ENCODE assay signal across 16 cellular contexts in the genomic region with DNA sequence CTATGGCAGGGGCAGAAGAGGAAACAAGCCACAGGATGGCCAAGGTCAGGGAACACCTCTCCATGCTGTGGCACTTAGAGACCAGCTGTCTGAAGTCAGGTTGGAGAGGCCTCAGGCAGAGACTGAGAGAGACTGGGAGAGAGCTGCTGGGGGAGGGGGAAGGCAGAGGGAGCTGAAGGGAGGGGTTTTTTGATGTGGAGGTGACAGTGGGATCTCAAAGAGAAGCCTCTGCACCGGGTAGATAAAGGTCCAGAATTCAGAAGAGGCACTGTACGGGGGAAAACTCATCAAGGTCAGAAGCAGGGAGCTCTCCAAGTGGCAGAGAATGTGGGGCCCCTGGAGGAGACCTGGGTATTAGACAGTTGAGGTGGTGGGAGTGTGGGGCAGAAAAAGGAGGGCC. TPM values are rescaled to one million over a fixed set of nuclear protein-coding genes. Genes with fewer than 3 reads are reported as not detected.
DNase-seq lines count a peak whose midpoint lies in the region; ATAC-seq and TF ChIP-seq lines count a peak whose summit lies in the region.
"Had no signal": no experiment of that assay in that cellular context is flagged by ENCODE, and none has a peak within 500 bp of the region (broad histone marks: within the 10 kb centered on the region; RNA-seq: fewer than 3 reads in every experiment).

No MANE protein-coding gene starts in this region.

- H3K36me3 ChIP-seq in CD4-positive, CD25-positive, alpha-beta regulatory T cell (ENCODE audit: control insufficient read depth, insufficient read depth, low read length) = no peaks in the 10 kb centered on the region
- no peaks in the 10 kb centered on the region for H3K36me3 ChIP-seq in IMR-90 (ENCODE audit: control insufficient read depth, insufficient read depth, low read length)
- no peaks in the 10 kb centered on the region for H3K36me3 ChIP-seq in parathyroid adenoma (ENCODE audit: control insufficient read depth, insufficient read depth, low read length)
- H3K36me3 ChIP-seq: BE2C, HAP-1 had no signal

- H3K4me3 Mint-ChIP-seq in CD4-positive, CD25-positive, alpha-beta regulatory T cell = no peak overlapping the region
- H3K4me3 Mint-ChIP-seq in chondrocyte (ENCODE audit: unreplicated experiment) = no peak overlapping the region
- H3K4me3 Mint-ChIP-seq: CD4-positive, alpha-beta memory T cell had no signal

- TF ChIP-seq CTCF in IMR-90 (conservative IDR thresholded peaks at IDR 0.05; ENCODE audit: low read depth, low read length) (no peak), chondrocyte (IDR thresholded peaks at IDR 0.05) (no peak), parathyroid adenoma (IDR thresholded peaks at IDR 0.05) (no peak), foreskin fibroblast (IDR thresholded peaks at IDR 0.05; ENCODE audit: low read depth, low read length) (no peak)

- no peaks in the 10 kb centered on the region for H3K79me2 ChIP-seq in parathyroid adenoma

- H3K9ac ChIP-seq in IMR-90 (ENCODE audit: low read depth, low read length) = no peak overlapping the region
- no peak overlapping the region for H3K9ac ChIP-seq in parathyroid adenoma
- H3K9ac ChIP-seq: GM23248 had no signal

- POLR2A ChIA-PET in IMR-90 (lab: Charles Lee; ENCODE audit: unreplicated experiment) = no interaction called here

- H2BK20ac ChIP-seq in IMR-90 (ENCODE audit: low read depth, low read length) = no peak overlapping the region

- no peak overlapping the region for H4K8ac ChIP-seq in IMR-90 (ENCODE audit: low read depth in 2 of 2, low read length in 2 of 2)

- no peaks in the 10 kb centered on the region for H3K36me3 Mint-ChIP-seq in CD4-positive, CD25-positive, alpha-beta regulatory T cell
- no peaks in the 10 kb centered on the region for H3K36me3 Mint-ChIP-seq in chondrocyte (ENCODE audit: low read depth)
- H3K36me3 Mint-ChIP-seq: CD4-positive, alpha-beta memory T cell had no signal

- TF ChIP-seq RAD21 in IMR-90 (IDR thresholded peaks at IDR 0.05; ENCODE audit: low read length) = no peak

- no peak overlapping the region for H3K18ac ChIP-seq in IMR-90 (ENCODE audit: low read depth, low read length)

- intact Hi-C loops in IMR-90 (cut with micrococcal nuclease) = no loop called here

- no peak for ATAC-seq in CD4-positive, CD25-positive, alpha-beta regulatory T cell (ENCODE audit: low read depth in 2 of 2)
- ATAC-seq in IMR-90 (ENCODE audit: low read depth) = no peak
- no peak for ATAC-seq in HG03196 (IDR thresholded peaks at IDR 0.05; ENCODE audit: unreplicated experiment)

- no peaks in the 10 kb centered on the region for H3K9me3 ChIP-seq in CD4-positive, CD25-positive, alpha-beta regulatory T cell (ENCODE audit: control insufficient read depth in 2 of 2, low read length in 2 of 2)
- H3K9me3 ChIP-seq in IMR-90 (ENCODE audit: control insufficient read depth, insufficient read depth, low read length) (peaks cover 2% of the 10 kb centered on the region), parathyroid adenoma (ENCODE audit: control insufficient read depth, low read length) (no peaks in the 10 kb centered on the region)
- H3K9me3 ChIP-seq: BE2C, HAP-1 had no signal

- no peak overlapping the region for H2BK120ac ChIP-seq in IMR-90 (ENCODE audit: low read depth, low read length)

- TF ChIP-seq POLR2A in IMR-90 (IDR thresholded peaks at IDR 0.05; ENCODE audit: low read depth, low read length) = no peak

- H3K23ac ChIP-seq in IMR-90 (ENCODE audit: low read depth, low read length) = no peak overlapping the region

- no peaks in the 10 kb centered on the region for H3K4me1 Mint-ChIP-seq in CD4-positive, CD25-positive, alpha-beta regulatory T cell
- H3K4me1 Mint-ChIP-seq in chondrocyte (ENCODE audit: low read depth) = peaks cover under 1% of the 10 kb centered on the region
- H3K4me1 Mint-ChIP-seq: CD4-positive, alpha-beta memory T cell had no signal

- in situ Hi-C loops in IMR-90 (cut with MboI; ENCODE audit: low sequenced_read_pairs) = no loop called here

- no peaks in the 10 kb centered on the region for H4K20me1 ChIP-seq in IMR-90 (ENCODE audit: insufficient read depth, low read length)

- no peaks in the 10 kb centered on the region for H3K27me3 ChIP-seq in CD4-positive, CD25-positive, alpha-beta regulatory T cell (ENCODE audit: control insufficient read depth, insufficient read depth, low read length)
- H3K27me3 ChIP-seq in IMR-90 (ENCODE audit: control insufficient read depth, insufficient read depth, low read length) (peaks cover 2% of the 10 kb centered on the region; the same call in 1 of the 2 replicates), parathyroid adenoma (ENCODE audit: control insufficient read depth, insufficient read depth, low read length) (no peaks in the 10 kb centered on the region)
- H3K27me3 ChIP-seq: BE2C had no signal

- 20% methylated on average over 1 of the region's 2 CpGs; no CpG with 5 or more reads in 1 of the 2 experiments for WGBS in IMR-90 (ENCODE audit: extremely low coverage in 2 of 2, insufficient read length in 1 of 2), 2 experiments

- dilution Hi-C loops in IMR-90 (cut with HindIII; ENCODE audit: low sequenced_read_pairs, unreplicated experiment) = no loop called here

- H2AK9ac ChIP-seq in IMR-90 (replicated peaks; ENCODE audit: low read depth, low read length, poor library complexity) = no peak overlapping the region

- H3K14ac ChIP-seq in IMR-90 (replicated peaks; ENCODE audit: low read depth, low read length) = no peak overlapping the region

- CTCF ChIA-PET in IMR-90 (lab: Yijun Ruan, JAX) = no interaction called here

- H3K27me3 Mint-ChIP-seq in CD4-positive, CD25-positive, alpha-beta regulatory T cell = peaks cover 5% of the 10 kb centered on the region
- no peaks in the 10 kb centered on the region for H3K27me3 Mint-ChIP-seq in chondrocyte (ENCODE audit: low read depth)

- no peaks in the 10 kb centered on the region for H3K79me1 ChIP-seq in IMR-90 (ENCODE audit: low read depth in 1 of 2, low read length in 2 of 2)

- no TSS peak for BruUV-seq in IMR-90 (replicated peaks; lab: Mats Ljungman, UMichigan)

- peak overlapping the region; percentile 19 for H2AFZ ChIP-seq in IMR-90 (replicated peaks; ENCODE audit: low read length, poor library complexity)
- peak overlapping the region; percentile 50 for H2AFZ ChIP-seq in parathyroid adenoma
- H2AFZ ChIP-seq: GM23248 had no signal

- no peak overlapping the region for H3K4me3 ChIP-seq in CD4-positive, CD25-positive, alpha-beta regulatory T cell (ENCODE audit: low read depth, low read length)
- H3K4me3 ChIP-seq in IMR-90 (ENCODE audit: insufficient read depth, low read depth, low read length) (no peak overlapping the region), parathyroid adenoma (ENCODE audit: low read depth, low read length) (no peak overlapping the region), foreskin fibroblast (ENCODE audit: low read depth in 1 of 2, low read length in 2 of 2) (no peak overlapping the region)
- H3K4me3 ChIP-seq: GM23248, HAP-1 had no signal

- H2BK15ac ChIP-seq in IMR-90 (ENCODE audit: low read depth, low read length) = no peak overlapping the region

- peak overlapping the region in 2 of 3 donors; percentile 18 to 43 for H3K27ac Mint-ChIP-seq in CD4-positive, CD25-positive, alpha-beta regulatory T cell
- H3K27ac Mint-ChIP-seq in chondrocyte (ENCODE audit: unreplicated experiment) = no peak overlapping the region

- no peak overlapping the region for H2BK5ac ChIP-seq in IMR-90 (ENCODE audit: low read depth, low read length, poor library complexity, severe bottlenecking)

- H3K27ac ChIP-seq in CD4-positive, CD25-positive, alpha-beta regulatory T cell (ENCODE audit: insufficient read depth, low read length, poor library complexity, severe bottlenecking) = no peak overlapping the region
- H3K27ac ChIP-seq in IMR-90 (ENCODE audit: insufficient read depth, low read length) (no peak overlapping the region), parathyroid adenoma (no peak overlapping the region)
- H3K27ac ChIP-seq: GM23248 had no signal

- no peak overlapping the region for H4K91ac ChIP-seq in IMR-90 (ENCODE audit: insufficient read depth, low read depth, low read length)

- H3K56ac ChIP-seq in IMR-90 (ENCODE audit: extremely low read depth, insufficient read depth, low read length) = no peak overlapping the region

- H4K5ac ChIP-seq in IMR-90 (ENCODE audit: low read depth, low read length) = no peak overlapping the region

- no peak overlapping the region for H3K4me2 ChIP-seq in IMR-90 (ENCODE audit: low read depth, low read length)
- no peak overlapping the region for H3K4me2 ChIP-seq in parathyroid adenoma (ENCODE audit: low read length)

- H3K9me1 ChIP-seq in IMR-90 (ENCODE audit: insufficient read depth, low read length) = no peaks in the 10 kb centered on the region

- H3K9me3 Mint-ChIP-seq in CD4-positive, CD25-positive, alpha-beta regulatory T cell = peaks cover 0 to 2% (median 0%) of the 10 kb centered on the region in 7 donors
- H3K9me3 Mint-ChIP-seq in chondrocyte (ENCODE audit: low read depth) = peaks cover 7% of the 10 kb centered on the region

- no peak for DNase-seq in CD4-positive, CD25-positive, alpha-beta regulatory T cell
- DNase-seq in IMR-90 = no peak
- DNase-seq in chondrocyte (ENCODE audit: low spot score) = peak; percentile 30
- DNase-seq in NCI-H2107 treated with DMSO at 0.1 percent for 48 hours (lab: John Stamatoyannopoulos, UW; ENCODE audit: unreplicated experiment) = no peak
- no peak for DNase-seq in foreskin fibroblast
- DNase-seq: ACHN; BE2C; C1 segment of cervical spinal cord; CD4-positive, alpha-beta memory T cell; DMS153; DMS79; GDM1; GM23248 had no signal

- no peaks in the 10 kb centered on the region for H3K4me1 ChIP-seq in CD4-positive, CD25-positive, alpha-beta regulatory T cell (ENCODE audit: control insufficient read depth, insufficient read depth, low read length, poor library complexity, severe bottlenecking)
- H3K4me1 ChIP-seq in IMR-90 (ENCODE audit: control insufficient read depth, insufficient read depth, low read length) = no peaks in the 10 kb centered on the region
- H3K4me1 ChIP-seq in parathyroid adenoma = no peaks in the 10 kb centered on the region
- H3K4me1 ChIP-seq: BE2C, HAP-1 had no signal

- no peak overlapping the region for H3K4ac ChIP-seq in IMR-90 (ENCODE audit: low read depth, low read length)

- H2AK5ac ChIP-seq in IMR-90 (ENCODE audit: low read depth, low read length) = no peak overlapping the region

RNA-seq across cellular contexts. Expression of gene HMGB3, which starts 41.6 kb away (rescaled TPM):
- total RNA-seq in CD4-positive, CD25-positive, alpha-beta regulatory T cell = 11.5 TPM
- 1 to 10 TPM; 3.5 to 8.4 (median 4.0) TPM for polyA plus RNA-seq in CD4-positive, CD25-positive, alpha-beta regulatory T cell
- total RNA-seq in IMR-90 (2012; rRNA removed) (14.7 and 23.3 TPM in 2 replicates), chondrocyte (34.9 to 49.2 TPM (median 44.4 TPM) in 3 replicates)
- polyA plus RNA-seq in IMR-90 (2012; rRNA removed) = 15.7 and 21.3 TPM in 2 replicates
- 1.4 and 10.6 TPM in 2 replicates for polyA plus RNA-seq in IMR-90 (2012; cell fraction: cytosol; rRNA removed)
- polyA plus RNA-seq in IMR-90 (2012; cell fraction: nucleus; rRNA removed; ENCODE audit: low replicate concordance) = 0.51 and 4.2 TPM in 2 replicates

RNA-seq across cellular contexts. Expression of gene CD99L2, which starts 43.1 kb away (rescaled TPM):
- total RNA-seq in CD4-positive, CD25-positive, alpha-beta regulatory T cell = 14.3 TPM
- 10 to 100 TPM; 14.4 to 18.6 (median 15.1) TPM for polyA plus RNA-seq in CD4-positive, CD25-positive, alpha-beta regulatory T cell
- total RNA-seq in IMR-90 (2012; rRNA removed) (17.4 and 20.6 TPM in 2 replicates), chondrocyte (62.0 to 82.1 TPM (median 81.9 TPM) in 3 replicates)
- 41.4 and 43.0 TPM in 2 replicates for polyA plus RNA-seq in IMR-90 (2012; rRNA removed)
- 49.7 and 67.4 TPM in 2 replicates for polyA plus RNA-seq in IMR-90 (2012; cell fraction: cytosol; rRNA removed)
- 29.8 and 32.3 TPM in 2 replicates for polyA plus RNA-seq in IMR-90 (2012; cell fraction: nucleus; rRNA removed; ENCODE audit: low replicate concordance)
